In genomic region chr2:8692783-8693768, GRCh38 we compare ENCODE assay signal across 8 cellular contexts. TPM values are rescaled to one million over a fixed set of nuclear protein-coding genes. Genes with fewer than 3 reads are reported as not detected.
DNase-seq lines count a peak whose midpoint lies in the region; ATAC-seq and TF ChIP-seq lines count a peak whose summit lies in the region.

No MANE protein-coding gene starts in this region.

- peak overlapping the region; percentile 24 for H3K4me3 Mint-ChIP-seq in mesothelial cell of epicardium

- peaks cover 10% of the 10 kb centered on the region for H3K9me3 Mint-ChIP-seq in mesothelial cell of epicardium

- no peaks in the 10 kb centered on the region for H3K4me1 ChIP-seq in RWPE2 (ENCODE audit: insufficient read depth, poor library complexity, severe bottlenecking)
- H3K4me1 ChIP-seq in endocrine pancreas (ENCODE audit: control insufficient read depth, insufficient read depth, low read length) = no peaks in the 10 kb centered on the region
- no peaks in the 10 kb centered on the region for H3K4me1 ChIP-seq in upper lobe of right lung

- H3K9ac ChIP-seq in endocrine pancreas (ENCODE audit: control insufficient read depth, insufficient read depth, low read length) = peak overlapping the region; percentile 13

- H3K36me3 Mint-ChIP-seq in mesothelial cell of epicardium = peaks cover 7% of the 10 kb centered on the region

- H3K9me3 ChIP-seq in RWPE2 (ENCODE audit: severe bottlenecking) (no peaks in the 10 kb centered on the region), endocrine pancreas (ENCODE audit: control insufficient read depth, low read length) (no peaks in the 10 kb centered on the region), upper lobe of right lung (no peaks in the 10 kb centered on the region)

- H3K27me3 ChIP-seq in RWPE2 (ENCODE audit: insufficient read depth, poor library complexity, severe bottlenecking) (peaks cover 6% of the 10 kb centered on the region), endocrine pancreas (ENCODE audit: control insufficient read depth, insufficient read depth, low read length) (peaks cover 3% of the 10 kb centered on the region), upper lobe of right lung (peaks cover 5% of the 10 kb centered on the region)

- in situ Hi-C loops in GM13977 (cut with MboI; ENCODE audit: low pct_unique_long_range_greater_than_20kb, low sequenced_read_pairs, unreplicated experiment) = loop anchor here (25.0 kb wide), 1 partner anchor 381 kb away; no protein-coding TSS in a partner anchor

- H3K4me3 ChIP-seq in RWPE2 (ENCODE audit: severe bottlenecking) (no peak overlapping the region), endocrine pancreas (ENCODE audit: control insufficient read depth, insufficient read depth, low read length) (no peak overlapping the region), upper lobe of right lung (no peak overlapping the region)

- no peaks in the 10 kb centered on the region for H3K36me3 ChIP-seq in RWPE2 (ENCODE audit: low read depth)
- H3K36me3 ChIP-seq in endocrine pancreas (ENCODE audit: control insufficient read depth, insufficient read depth, low read length) = no peaks in the 10 kb centered on the region
- H3K36me3 ChIP-seq in upper lobe of right lung = no peaks in the 10 kb centered on the region

- H3K27me3 Mint-ChIP-seq in mesothelial cell of epicardium (ENCODE audit: low read depth) = peaks cover 2% of the 10 kb centered on the region

- ATAC-seq in RWPE2 (ENCODE audit: low read depth) (no peak; the same call in 2 of the 3 replicates), upper lobe of right lung (peak; percentile 89), HG03108 (IDR thresholded peaks at IDR 0.05; ENCODE audit: unreplicated experiment) (no peak)

- TF ChIP-seq CTCF in GM13977 (IDR thresholded peaks at IDR 0.05; ENCODE audit: extremely low read depth, insufficient read depth, missing control alignments) = peak; percentile 75
- TF ChIP-seq CTCF in RWPE2 (IDR thresholded peaks at IDR 0.05; ENCODE audit: poor library complexity, severe bottlenecking) = peak; percentile 36
- peak; percentile 15 for TF ChIP-seq CTCF in mesothelial cell of epicardium (IDR thresholded peaks at IDR 0.05; ENCODE audit: unreplicated experiment)
- TF ChIP-seq CTCF in upper lobe of right lung (IDR thresholded peaks at IDR 0.05) = peak; percentile 55

- DNase-seq in GM13977 (ENCODE audit: low spot score) (peak; percentile 59), RWPE2 (ENCODE audit: low spot score) (no peak), mesothelial cell of epicardium (ENCODE audit: low spot score in 2 of 2, unreplicated experiment in 2 of 2) (peak in 1 of 2 experiments; percentile 58), upper lobe of right lung (no peak), DMS79 (lab: John Stamatoyannopoulos, UW) (no peak), NCI-H1436 (lab: John Stamatoyannopoulos, UW) (no peak)

- intact Hi-C loops in upper lobe of right lung (cut with DNase I) = no loop called here

- H3K27ac ChIP-seq in RWPE2 (ENCODE audit: poor library complexity, severe bottlenecking) = no peak overlapping the region
- no peak overlapping the region for H3K27ac ChIP-seq in upper lobe of right lung

- H3K27ac Mint-ChIP-seq in mesothelial cell of epicardium = no peak overlapping the region

- peaks cover 3% of the 10 kb centered on the region for H3K4me1 Mint-ChIP-seq in mesothelial cell of epicardium

RNA-seq across cellular contexts. Expression of gene ID2, which starts 11.2 kb away (rescaled TPM):
- total RNA-seq in mesothelial cell of epicardium (231 to 240 TPM (median 239 TPM) in 3 replicates), upper lobe of right lung (99.5 TPM)

Comparison
In these comparisons a context has a peak if more than half of its experiments do, and no peak if none do; other contexts are left out.
1. CTCF ChIP-seq: peak in every context shown above with its lines; median percentile 75 in GM13977; 55 in upper lobe of right lung; 36 in RWPE2; 15 in mesothelial cell of epicardium.